ENCODE assay signal across 8 cellular contexts in genomic region chr13:52010890-52011689, GRCh38. TPM values are rescaled to one million over a fixed set of nuclear protein-coding genes. Genes with fewer than 3 reads are reported as not detected.
A peak's percentile ranks its signal among the peaks of the same experiment; 100 is the strongest.
DNase-seq lines count a peak whose midpoint lies in the region; ATAC-seq, FAIRE-seq and TF ChIP-seq lines count a peak whose summit lies in the region.

TSS of gene ATP7B (minus strand) at chr13:52011450. CDS start at chr13:52011337, 113 bp downstream.

- CTCF ChIA-PET in CD8-positive, alpha-beta memory T cell (lab: Charles Lee) = interaction anchor here (1.5 to 1.9 kb wide), 3 partner anchors 8 to 11 kb away, joined by 3 to 4 read pairs (median 4); no protein-coding TSS in a partner anchor
- CTCF ChIA-PET in K562 (lab: Yijun Ruan, JAX; ENCODE audit: low intra/inter-chr PET ratio) = no interaction called here

- H2AFZ ChIP-seq in K562 (ENCODE audit: low read depth, low read length) = peak within 1 kb of the TSS; percentile 91

- TF ChIP-seq CTCF in K562 (IDR thresholded peaks at IDR 0.05 in 2 of 3, conservative IDR thresholded peaks at IDR 0.05 in 1 of 3; ENCODE audit: insufficient read depth in 2 of 3, low read depth in 1 of 3, low read length in 3 of 3) = peak in 2 of 3 experiments; percentile 18 to 29; a peak in 2 of 6 replicates

- peak within 1 kb of the TSS; percentile 69 for H3K27ac ChIP-seq in CD8-positive, alpha-beta memory T cell (ENCODE audit: low read depth, low read length)
- H3K27ac ChIP-seq in K562 (ENCODE audit: extremely low read depth, low read depth, low read length) = peak within 1 kb of the TSS; percentile 87

- no peaks in the 10 kb centered on the region for H3K9me3 ChIP-seq in CD8-positive, alpha-beta memory T cell (ENCODE audit: low read length)
- H3K9me3 ChIP-seq in K562 (replicated peaks; ENCODE audit: control insufficient read depth, insufficient read depth, low read depth, low read length) = 0 out of 2 replicates have a peak, but pooled peaks cover 1% of the 10 kb centered on the region

- peak within 1 kb of the TSS; percentile 50 to 99 (median 94) for H3K27ac Mint-ChIP-seq in CD8-positive, alpha-beta memory T cell

- peak within 1 kb of the TSS; percentile 93 for H3K4me3 ChIP-seq in CD8-positive, alpha-beta memory T cell (ENCODE audit: low read length)
- H3K4me3 ChIP-seq in H7 (ENCODE audit: insufficient read depth, low read depth, low read length) (peak within 1 kb of the TSS; percentile 93), K562 (peak within 1 kb of the TSS; percentile 90)

- intact Hi-C loops in K562 (cut with micrococcal nuclease) = no loop called here

- peaks cover 10 to 34% of the 10 kb centered on the region in 2 donors for H3K27me3 Mint-ChIP-seq in CD8-positive, alpha-beta memory T cell

- peak within 1 kb of the TSS; percentile 86 to 96 for H3K9ac ChIP-seq in K562 (ENCODE audit: insufficient read depth in 1 of 2, low read depth in 2 of 2, low read length in 2 of 2)

- peak within 1 kb of the TSS; percentile 96 to 100 (median 99) for H3K4me3 Mint-ChIP-seq in CD8-positive, alpha-beta memory T cell

- peak; percentile 57 for FAIRE-seq in K562 (lab: Jason Lieb, UNC)

- no peaks in the 10 kb centered on the region for H3K36me3 ChIP-seq in CD8-positive, alpha-beta memory T cell (ENCODE audit: insufficient read depth, low read length)
- no peaks in the 10 kb centered on the region for H3K36me3 ChIP-seq in H7 (replicated peaks; ENCODE audit: control insufficient read depth, insufficient read depth, low read length)
- H3K36me3 ChIP-seq in K562 (ENCODE audit: control insufficient read depth, insufficient read depth, low read length) = peaks cover 10% of the 10 kb centered on the region; the same call in 1 of the 3 replicates

- H3K9me3 Mint-ChIP-seq in CD8-positive, alpha-beta memory T cell = no peaks in the 10 kb centered on the region

- ATAC-seq in K562 (peak; percentile 49), HG03460 (IDR thresholded peaks at IDR 0.05; ENCODE audit: unreplicated experiment) (no peak), HG03175 (IDR thresholded peaks at IDR 0.05; ENCODE audit: unreplicated experiment) (no peak)

- BruUV-seq in K562 (replicated peaks; lab: Mats Ljungman, UMichigan) = no TSS peak

- TF ChIP-seq EP300 in K562 (IDR thresholded peaks at IDR 0.05; ENCODE audit: low read length) = no peak

- peaks cover 95% of the 10 kb centered on the region for H3K79me2 ChIP-seq in K562 (ENCODE audit: control insufficient read depth, insufficient read depth, low read length)

- 0 out of 4 replicates have a peak, but pooled peaks have one; percentile 3 to 14 for TF ChIP-seq RAD21 in K562 (CRISPR knock-in tag; conservative IDR thresholded peaks at IDR 0.05 in 1 of 2, IDR thresholded peaks at IDR 0.05 in 1 of 2)

- no peaks in the 10 kb centered on the region for H4K20me1 ChIP-seq in K562 (replicated peaks; ENCODE audit: control insufficient read depth, insufficient read depth, low read length)

- no peak for TF ChIP-seq POLR2A in K562 (conservative IDR thresholded peaks at IDR 0.05)

- peaks cover 4% of the 10 kb centered on the region for H3K27me3 ChIP-seq in CD8-positive, alpha-beta memory T cell (ENCODE audit: insufficient read depth, low read length, poor library complexity, severe bottlenecking)
- H3K27me3 ChIP-seq in H7 (ENCODE audit: control insufficient read depth, insufficient read depth, low read length) (peaks cover 23% of the 10 kb centered on the region), K562 (ENCODE audit: control insufficient read depth in 2 of 2, insufficient read depth in 2 of 2, low read length in 2 of 2) (no peaks in the 10 kb centered on the region)

- H3K9me1 ChIP-seq in K562 (ENCODE audit: control insufficient read depth, insufficient read depth, low read length) = no peaks in the 10 kb centered on the region

- peak within 1 kb of the TSS; percentile 86 for H3K4me2 ChIP-seq in K562 (ENCODE audit: insufficient read depth, low read length)

- in situ Hi-C loops in K562 (cut with MboI) = no loop called here

- H3K4me1 Mint-ChIP-seq in CD8-positive, alpha-beta memory T cell = peaks cover 23 to 38% (median 31%) of the 10 kb centered on the region in 3 donors

- WGBS in K562 (ENCODE audit: insufficient coverage, low coverage, missing lambda C conversion rate) = under 1% methylated on average over 31 of the region's 49 CpGs

- POLR2A ChIA-PET in CD8-positive, alpha-beta memory T cell (lab: Charles Lee) = no interaction called here
- POLR2A ChIA-PET in K562 (lab: Yijun Ruan, JAX) = no interaction called here

- DNase-seq in CD8-positive, alpha-beta memory T cell = peak in 4 of 5 donors; percentile 4 to 28 (median 10)
- peak; percentile 86 for DNase-seq in H7
- peak; percentile 8 for DNase-seq in RPMI7951 (ENCODE audit: low read depth)
- DNase-seq in K562 (ENCODE audit: extremely low read depth in 1 of 4, low spot score in 3 of 4) = peak; percentile 29 to 35 (median 30)
- DNase-seq in iPS-NIHi7 (ENCODE audit: extremely low spot score) = peak; percentile 57
- DNase-seq in stimulated activated CD4-positive, alpha-beta T cell treated with anti-CD3 and anti-CD28 coated beads, Interleukin-15, amount 100 ng/mL, for 24 hours = peak; percentile 31

- peaks cover 19% of the 10 kb centered on the region for H3K4me1 ChIP-seq in CD8-positive, alpha-beta memory T cell (ENCODE audit: insufficient read depth, low read length)
- H3K4me1 ChIP-seq in K562 (replicated peaks in 1 of 2; ENCODE audit: control insufficient read depth in 2 of 2, insufficient read depth in 2 of 2, low read length in 2 of 2) = peaks cover 9 to 13% of the 10 kb centered on the region in 2 experiments; a peak in 4 of 5 replicates

- H3K36me3 Mint-ChIP-seq in CD8-positive, alpha-beta memory T cell = peaks cover 0 to 15% (median 5%) of the 10 kb centered on the region in 3 donors

TF ChIP-seq in K562, 482 proteins besides CTCF, POLR2A, EP300 and RAD21 (continues in another document):
- 0 out of 2 replicates have a peak, but pooled peaks have one; percentile 24 for TF ChIP-seq ZBTB7A (IDR thresholded peaks at IDR 0.05; ENCODE audit: borderline replicate concordance, control insufficient read depth, low read depth, low read length)

RNA-seq across cellular contexts. Expression of gene ATP7B, which starts in this region (rescaled TPM):
- total RNA-seq in CD8-positive, alpha-beta memory T cell = 1 to 10 TPM; 1.1 to 1.2 TPM
- polyA plus RNA-seq in CD8-positive, alpha-beta memory T cell = 0.18 TPM
- total RNA-seq in H7 (2014; rRNA removed; shearing (Covaris generic)) = 2.4 and 3.1 TPM in 2 replicates
- total RNA-seq in RPMI7951 (2014; rRNA removed; shearing (Covaris generic)) = 0.84 and 1.2 TPM in 2 replicates
- 82.8 and 92.7 TPM in 2 replicates for total RNA-seq in K562 (2011; cell fraction: chromatin; rRNA removed; ENCODE audit: low replicate concordance)
- 45.1 and 54.2 TPM in 2 replicates for total RNA-seq in K562 (2011; cell fraction: nucleolus; rRNA removed)
- total RNA-seq in K562 (2011; cell fraction: nucleoplasm; rRNA removed) = 55.9 and 62.3 TPM in 2 replicates
- total RNA-seq in K562 (2014; rRNA removed) (8.0 and 14.3 TPM in 2 replicates), K562 (2014; rRNA removed; fragmentation: Illumina TruSeq; extraction: Trizol) (8.3 and 8.5 TPM in 2 replicates), K562 (2015; rRNA removed; fragmentation: Illumina TruSeq; extraction: Trizol) (10.6 and 11.7 TPM in 2 replicates), K562 (2021) (16.5 and 20.4 TPM in 2 replicates)
- polyA plus RNA-seq in K562 (2011; rRNA removed) (12.5 and 13.3 TPM in 2 replicates), K562 (2014; fragmentation: Illumina TruSeq; extraction: Trizol) (11.1 and 11.5 TPM in 2 replicates), K562 (2014; fragmentation: Nextera tagmentation; extraction: Ambion mirVana) (1 to 10 TPM; 1.1 to 1.4 TPM), K562 (2014; rRNA removed) (7.2 and 11.6 TPM in 2 replicates)
- 6.8 and 7.9 TPM in 2 replicates for polyA plus RNA-seq in K562 (2011; cell fraction: cytosol; rRNA removed)
- 27.2 and 32.0 TPM in 2 replicates for polyA plus RNA-seq in K562 (2011; cell fraction: nucleus; rRNA removed)
- polyA plus RNA-seq in K562 (2012) = 13.5 and 17.6 TPM in 2 replicates
- 20.5 and 32.2 TPM in 2 replicates for polyA minus RNA-seq in K562 (2011; rRNA and poly(A)+ RNA removed)
- 11.3 and 13.2 TPM in 2 replicates for polyA minus RNA-seq in K562 (2011; cell fraction: cytosol; rRNA and poly(A)+ RNA removed)
- polyA minus RNA-seq in K562 (2011; cell fraction: nucleus; rRNA and poly(A)+ RNA removed) = 30.6 and 44.5 TPM in 2 replicates

Comparison
In these comparisons a context has a peak if more than half of its experiments do, and no peak if none do; other contexts are left out.
1. DNase-seq: peak in every context shown above with its lines; median percentile 86 in H7; 57 in iPS-NIHi7; 31 in stimulated activated CD4-positive, alpha-beta T cell treated with anti-CD3 and anti-CD28 coated beads, Interleukin-15, amount 100 ng/mL, for 24 hours; 30 in K562; 10 in CD8-positive, alpha-beta memory T cell; 8 in RPMI7951.